ENCODE assay signal across 17 cellular contexts in the genomic region with DNA sequence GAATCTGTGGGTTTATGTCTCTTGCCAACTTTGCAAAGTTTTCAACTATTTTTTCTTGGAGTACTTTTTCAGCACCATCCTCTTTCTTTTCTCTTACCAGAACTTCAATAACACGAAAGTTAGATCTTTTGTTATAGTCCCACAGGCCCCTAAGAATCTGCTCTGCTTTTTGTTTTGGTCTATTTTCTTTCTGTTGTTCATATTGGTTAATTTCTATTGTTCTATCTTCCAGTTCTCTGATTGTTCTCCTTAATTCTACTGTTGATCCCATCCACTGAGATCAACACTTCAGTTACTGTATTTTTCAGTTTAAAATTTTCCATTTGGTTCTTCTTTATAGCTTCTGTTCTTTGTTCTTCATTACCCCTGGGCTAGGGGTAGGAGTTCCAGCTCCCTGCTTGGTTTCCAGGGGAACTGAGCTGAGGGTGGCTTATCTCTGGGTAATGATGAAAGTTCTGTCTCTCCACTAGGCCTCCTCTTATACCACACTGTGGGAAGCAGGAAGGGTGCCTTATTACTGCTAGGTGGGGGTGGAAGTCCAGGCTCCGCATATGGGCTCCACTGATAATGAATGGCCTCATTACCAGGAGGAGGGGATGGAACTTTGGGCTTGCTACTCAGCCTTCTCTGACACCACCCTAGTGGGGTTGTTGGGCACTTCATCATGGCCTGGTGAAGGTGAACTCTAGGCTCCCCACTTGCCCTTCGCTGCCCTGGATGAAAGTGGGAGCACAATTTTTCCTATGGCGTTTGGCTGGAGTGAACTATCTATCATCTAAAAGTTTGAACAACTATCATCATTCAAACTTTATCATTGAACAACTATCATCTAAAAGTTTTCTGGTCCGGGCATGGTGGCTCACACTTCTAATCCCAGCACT.
"Had no signal": no experiment of that assay in that cellular context is flagged by ENCODE, and none has a peak within 500 bp of the region (broad histone marks: within the 10 kb centered on the region; RNA-seq: fewer than 3 reads in every experiment).

No MANE protein-coding gene starts in this region.

- H3K36me3 Mint-ChIP-seq: type B pancreatic cell had no signal

- H3K27ac Mint-ChIP-seq: activated naive CD4-positive, alpha-beta T cell treated with anti-CD3 and anti-CD28 coated beads, Interleukin-2, amount 50 U/mL, for 72 hours; activated T-helper 1 cell treated with anti-CD3 and anti-CD28 coated beads, Interleukin-12 subunit alpha, Interleukin-12 subunit beta, Interleukin-2, Interleukin-4 antibody, amounts not matched to agents 30 ng/mL and 10 ng/mL and 1 ng/mL, durations not matched to agents 14 hours and 24 hours and 36 hours; stimulated activated naive CD8-positive, alpha-beta T cell treated with anti-CD3 and anti-CD28 coated beads, Interleukin-15, amount 100 ng/mL, for 72 hours; type B pancreatic cell had no signal

- H3K27me3 ChIP-seq: adrenal gland, colonic mucosa had no signal

- H3K4me3 Mint-ChIP-seq: activated T-helper 1 cell treated with anti-CD3 and anti-CD28 coated beads, Interleukin-12 subunit alpha, Interleukin-12 subunit beta, Interleukin-2, Interleukin-4 antibody, amounts not matched to agents 30 ng/mL and 10 ng/mL and 1 ng/mL, durations not matched to agents 14 hours and 24 hours and 36 hours; stimulated activated naive CD8-positive, alpha-beta T cell treated with anti-CD3 and anti-CD28 coated beads, Interleukin-15, amount 100 ng/mL, for 72 hours; type B pancreatic cell had no signal

- H3K36me3 ChIP-seq: adrenal gland, colonic mucosa, esophagus squamous epithelium had no signal

- DNase-seq: activated CD4-positive, alpha-beta T cell treated with anti-CD3 and anti-CD28 coated beads for 1 hour; activated CD4-positive, alpha-beta T cell treated with anti-CD3 and anti-CD28 coated beads, Interleukin-2, amount 50 U/mL, for 4 hours; activated gamma-delta T cell treated with Interleukin-2 at 50 U/mL for 16 hours; adrenal gland; central memory CD4-positive, alpha-beta T cell; colonic mucosa; esophagus squamous epithelium; hypothalamus; kidney; mammary epithelial cell; occipital lobe; stimulated activated naive CD8-positive, alpha-beta T cell treated with anti-CD3 and anti-CD28 coated beads, Interleukin-15, amount 100 ng/mL, for 72 hours had no signal

- H3K27me3 Mint-ChIP-seq: stimulated activated naive CD8-positive, alpha-beta T cell treated with anti-CD3 and anti-CD28 coated beads, Interleukin-15, amount 100 ng/mL, for 72 hours had no signal

- H3K4me3 ChIP-seq: adrenal gland, colonic mucosa, esophagus squamous epithelium, SK-N-MC had no signal

- H3K9me3 ChIP-seq: adrenal gland, colonic mucosa, esophagus squamous epithelium had no signal

- H3K27ac ChIP-seq: adrenal gland, colonic mucosa, esophagus squamous epithelium, SK-N-MC, VCaP had no signal

- H3K4me1 ChIP-seq: colonic mucosa had no signal

- H3K9me3 Mint-ChIP-seq: activated T-helper 1 cell treated with anti-CD3 and anti-CD28 coated beads, Interleukin-12 subunit alpha, Interleukin-12 subunit beta, Interleukin-2, Interleukin-4 antibody, amounts not matched to agents 30 ng/mL and 10 ng/mL and 1 ng/mL, durations not matched to agents 14 hours and 24 hours and 36 hours had no signal
